In the genomic region with DNA sequence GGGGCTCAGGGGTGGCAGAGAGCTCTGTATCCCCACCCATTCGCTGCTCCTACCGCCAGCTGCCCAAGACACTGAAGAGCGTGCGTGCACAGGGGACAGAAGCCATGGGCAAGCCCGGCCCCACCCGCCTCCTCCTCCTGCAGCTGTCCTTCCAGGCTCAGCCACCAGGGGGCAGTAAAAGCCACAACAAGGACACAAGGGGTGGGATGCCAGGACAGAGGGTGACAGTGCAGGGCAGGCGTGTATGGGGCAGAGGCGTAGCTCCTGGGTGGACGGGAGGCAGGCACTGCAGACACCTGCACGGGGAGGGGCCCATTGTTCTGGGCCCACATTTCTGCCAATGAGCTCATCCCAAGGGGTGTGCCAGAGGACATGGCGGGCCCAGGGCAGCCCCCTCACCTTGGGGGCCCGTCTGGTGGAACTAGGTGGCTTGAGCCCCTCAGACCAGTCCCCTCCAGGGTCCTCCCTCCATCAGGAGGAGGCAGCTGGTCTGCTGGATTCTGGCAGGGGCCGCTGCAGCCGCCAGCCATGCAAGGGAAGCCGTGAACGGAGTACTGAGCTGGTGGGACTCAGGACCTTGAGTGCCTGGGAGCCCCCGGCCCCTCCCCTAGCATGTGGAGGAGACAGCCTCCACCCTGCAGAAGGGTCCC, we compare ENCODE assay signal across 8 cellular contexts.
DNase-seq lines count a peak whose midpoint lies in the region; ATAC-seq and TF ChIP-seq lines count a peak whose summit lies in the region.

No MANE protein-coding gene starts in this region.

- POLR2A ChIA-PET in PC-3 (lab: Charles Lee; ENCODE audit: unreplicated experiment): no interaction called here

- peak; percentile 54 for ATAC-seq in HG02759 (IDR thresholded peaks at IDR 0.05; ENCODE audit: unreplicated experiment)
- ATAC-seq in PC-3: peak; percentile 85
- ATAC-seq in natural killer cell: peak; percentile 76 to 98 (median 92)
- no peak for ATAC-seq in GM18909 (IDR thresholded peaks at IDR 0.05; ENCODE audit: poor library complexity, unreplicated experiment)

- H3K9me3 ChIP-seq in PC-3 (ENCODE audit: low read length): no peaks in the 10 kb centered on the region
- H3K9me3 ChIP-seq in esophagus squamous epithelium: no peaks in the 10 kb centered on the region

- H3K4me1 Mint-ChIP-seq in natural killer cell: peaks cover 0 to 3% of the 10 kb centered on the region in 2 donors

- WGBS in esophagus squamous epithelium, 2 donors: 60% methylated on average over 3 of the region's 17 CpGs; no CpG with 5 or more reads in 1 of the 2 donors

- H3K9me3 Mint-ChIP-seq in natural killer cell: no peaks in the 10 kb centered on the region

- H3F3A ChIP-seq in PC-3 (ENCODE audit: low read length, unreplicated experiment): no peaks in the 10 kb centered on the region

- DNase-seq in COLO668 (lab: John Stamatoyannopoulos, UW; ENCODE audit: unreplicated experiment): peak; percentile 71
- DNase-seq in PC-3: peak; percentile 92
- DNase-seq in activated T-cell treated with anti-CD3 and anti-CD28 coated beads for 48 hours (ENCODE audit: low read depth): peak; percentile 79
- DNase-seq in esophagus squamous epithelium (lab: John Stamatoyannopoulos, UW): peak; percentile 27
- DNase-seq in natural killer cell: peak; percentile 83
- peak; percentile 47 to 84 (median 74) for DNase-seq in stimulated activated naive CD4-positive, alpha-beta T cell (lab: John Stamatoyannopoulos, UW)

- no peak overlapping the region for H3K9ac ChIP-seq in PC-3 (ENCODE audit: low read length)

- no peak overlapping the region for H3K4me3 Mint-ChIP-seq in natural killer cell

- H3K4me3 ChIP-seq in PC-3 (ENCODE audit: low read length): no peak overlapping the region
- no peak overlapping the region for H3K4me3 ChIP-seq in esophagus squamous epithelium

- H4K20me1 ChIP-seq in PC-3 (ENCODE audit: low read length): peaks cover 8% of the 10 kb centered on the region; the same call in 1 of the 2 replicates

- no peaks in the 10 kb centered on the region; the same call in 1 of the 2 replicates for H3K4me1 ChIP-seq in PC-3 (ENCODE audit: insufficient read depth, low read length)
- peaks cover 44 to 72% (median 52%) of the 10 kb centered on the region in 3 donors for H3K4me1 ChIP-seq in esophagus squamous epithelium

- no peaks in the 10 kb centered on the region for H3K9me2 ChIP-seq in PC-3 (replicated peaks; ENCODE audit: low read length)

- H2AFZ ChIP-seq in PC-3 (ENCODE audit: low read length): no peak overlapping the region

- no peaks in the 10 kb centered on the region for H3K27me3 Mint-ChIP-seq in natural killer cell (ENCODE audit: low read depth in 2 of 2)

- no peak for TF ChIP-seq POLR2A in esophagus squamous epithelium (IDR thresholded peaks at IDR 0.05)

- intact Hi-C loops in PC-3 (cut with micrococcal nuclease) (loop anchor here (2.0 to 5.0 kb wide), 3 partner anchors 54 to 136 kb away; no protein-coding TSS in a partner anchor), esophagus squamous epithelium (cut with DNase I) (loop anchor here (5.0 kb wide), 1 partner anchor 84 kb away; no protein-coding TSS in a partner anchor), natural killer cell (cut with micrococcal nuclease) (loop anchor here (1.0 kb wide), 1 partner anchor 81 kb away; no protein-coding TSS in a partner anchor)

- peaks cover 8% of the 10 kb centered on the region; the same call in 1 of the 2 replicates for H3K36me3 ChIP-seq in PC-3 (ENCODE audit: low read depth, low read length)
- peaks cover 9 to 72% (median 14%) of the 10 kb centered on the region in 3 donors for H3K36me3 ChIP-seq in esophagus squamous epithelium

- no peak overlapping the region for H3K27ac Mint-ChIP-seq in natural killer cell

- no peaks in the 10 kb centered on the region for H3K36me3 Mint-ChIP-seq in natural killer cell

- CTCF ChIA-PET in PC-3 (lab: Charles Lee): interaction anchor here (0.6 to 1.4 kb wide), 6 partner anchors 24 to 135 kb away, joined by 3 to 4 read pairs (median 3); no protein-coding TSS in a partner anchor

- no peaks in the 10 kb centered on the region for H3K79me2 ChIP-seq in PC-3 (ENCODE audit: low read length)

- H3K27ac ChIP-seq in PC-3 (ENCODE audit: low read length): no peak overlapping the region
- H3K27ac ChIP-seq in esophagus squamous epithelium: peak overlapping the region in 3 of 4 donors; percentile 31 to 45 (median 35)

- H3K27me3 ChIP-seq in PC-3 (ENCODE audit: low read length) (no peaks in the 10 kb centered on the region), esophagus squamous epithelium (no peaks in the 10 kb centered on the region)

- no peak overlapping the region for H3K4me2 ChIP-seq in PC-3 (ENCODE audit: low read length)

- BruUV-seq in PC-3 (replicated peaks; lab: Mats Ljungman, UMichigan): no TSS peak

- TF ChIP-seq CTCF in PC-3 (conservative IDR thresholded peaks at IDR 0.05; ENCODE audit: low read depth, low read length) (peak; percentile 96), esophagus squamous epithelium (IDR thresholded peaks at IDR 0.05) (peak; percentile 93 to 99 (median 98)), natural killer cell (IDR thresholded peaks at IDR 0.05) (peak; percentile 90)

Comparison
In these comparisons a context has a peak if more than half of its experiments do, and no peak if none do; other contexts are left out.
1. DNase-seq: peak in every context shown above with its lines; median percentile 92 in PC-3; 83 in natural killer cell; 79 in activated T-cell treated with anti-CD3 and anti-CD28 coated beads for 48 hours; 74 in stimulated activated naive CD4-positive, alpha-beta T cell; 71 in COLO668; 27 in esophagus squamous epithelium.